ENCODE assay signal across 8 cellular contexts in the genomic region with DNA sequence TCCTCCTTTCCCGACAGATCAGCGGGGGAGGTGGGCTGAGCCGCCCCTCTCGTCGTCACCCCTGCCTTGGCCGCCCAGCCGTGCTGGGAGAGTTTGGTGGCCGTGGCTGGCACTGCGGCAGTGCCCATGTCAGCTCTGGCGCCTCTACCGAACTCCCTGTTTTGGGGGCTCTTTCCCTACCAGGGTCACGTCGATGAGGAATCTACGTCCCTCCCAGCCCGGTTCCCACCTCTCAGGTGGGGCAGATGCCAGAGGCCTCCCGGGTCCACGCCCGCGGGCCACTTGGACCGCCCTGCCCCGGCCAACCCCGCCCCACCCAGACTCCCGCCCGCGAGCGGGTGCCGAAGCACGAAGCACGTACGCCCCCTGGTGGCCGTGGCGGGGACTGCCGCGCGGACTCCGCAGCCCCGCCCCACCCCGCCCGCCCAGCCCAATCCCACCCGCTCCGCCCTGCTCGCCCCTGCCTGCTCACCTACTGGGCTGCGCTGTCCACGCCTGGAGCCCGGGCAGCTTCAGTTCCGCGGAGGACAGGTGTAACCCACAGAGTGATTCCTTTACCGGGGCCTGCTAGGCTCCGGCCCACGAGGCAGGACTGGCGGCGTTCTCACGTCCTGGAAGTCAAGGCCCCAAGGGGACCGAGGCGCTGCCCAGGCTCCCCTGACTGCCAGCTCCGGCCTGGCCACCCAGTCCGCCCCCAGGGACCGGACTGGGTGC.
DNase-seq lines count a peak whose midpoint lies in the region; ATAC-seq and TF ChIP-seq lines count a peak whose summit lies in the region.

No MANE protein-coding gene starts in this region.

- H3K4me1 ChIP-seq in thyroid gland = peaks cover 22 to 27% of the 10 kb centered on the region in 2 donors

- peak; percentile 65 for ATAC-seq in GM21825 (IDR thresholded peaks at IDR 0.05; ENCODE audit: unreplicated experiment)

- TF ChIP-seq POLR2A in thyroid gland (IDR thresholded peaks at IDR 0.05) = no peak

- H3K27ac Mint-ChIP-seq in activated naive CD4-positive, alpha-beta T cell treated with anti-CD3 and anti-CD28 coated beads, Interleukin-2, amount 50 U/mL, for 24 hours = no peak overlapping the region
- peak overlapping the region; percentile 78 for H3K27ac Mint-ChIP-seq in osteocyte (ENCODE audit: unreplicated experiment)

- no peaks in the 10 kb centered on the region for H3K9me3 Mint-ChIP-seq in activated naive CD4-positive, alpha-beta T cell treated with anti-CD3 and anti-CD28 coated beads, Interleukin-2, amount 50 U/mL, for 24 hours
- H3K9me3 Mint-ChIP-seq in osteocyte (ENCODE audit: unreplicated experiment) = no peaks in the 10 kb centered on the region

- peak overlapping the region in 2 of 3 donors; percentile 16 to 75 for H3K4me3 ChIP-seq in thyroid gland (replicated peaks in 1 of 3)

- peak overlapping the region; percentile 90 for H3K4me3 Mint-ChIP-seq in activated naive CD4-positive, alpha-beta T cell treated with anti-CD3 and anti-CD28 coated beads, Interleukin-2, amount 50 U/mL, for 24 hours
- peak overlapping the region; percentile 93 for H3K4me3 Mint-ChIP-seq in osteocyte (ENCODE audit: unreplicated experiment)

- H3K4me1 Mint-ChIP-seq in activated naive CD4-positive, alpha-beta T cell treated with anti-CD3 and anti-CD28 coated beads, Interleukin-2, amount 50 U/mL, for 24 hours = peaks cover 16% of the 10 kb centered on the region
- H3K4me1 Mint-ChIP-seq in osteocyte (ENCODE audit: unreplicated experiment) = peaks cover 30% of the 10 kb centered on the region

- H3K36me3 ChIP-seq in thyroid gland = no peaks in the 10 kb centered on the region

- WGBS in thyroid gland, 2 donors = 0 to 7% methylated on average over 7 to 9 of the region's 58 CpGs

- DNase-seq in EL = peak; percentile 67
- DNase-seq in Kasumi-1 (lab: John Stamatoyannopoulos, UW) = peak; percentile 66 to 74
- DNase-seq in SK-MEL-5 (ENCODE audit: low read depth, low spot score) = peak; percentile 78
- peak; percentile 65 to 97 (median 90) for DNase-seq in head of caudate nucleus
- peak; percentile 97 for DNase-seq in osteocyte (ENCODE audit: extremely low spot score, unreplicated experiment)
- DNase-seq in thyroid gland = peak; percentile 90

- H3K27ac ChIP-seq in thyroid gland = peak overlapping the region; percentile 34 to 67 (median 49)

- H3K27me3 Mint-ChIP-seq in activated naive CD4-positive, alpha-beta T cell treated with anti-CD3 and anti-CD28 coated beads, Interleukin-2, amount 50 U/mL, for 24 hours = no peaks in the 10 kb centered on the region
- no peaks in the 10 kb centered on the region for H3K27me3 Mint-ChIP-seq in osteocyte (ENCODE audit: unreplicated experiment)

- no peaks in the 10 kb centered on the region for H3K36me3 Mint-ChIP-seq in activated naive CD4-positive, alpha-beta T cell treated with anti-CD3 and anti-CD28 coated beads, Interleukin-2, amount 50 U/mL, for 24 hours
- H3K36me3 Mint-ChIP-seq in osteocyte (ENCODE audit: unreplicated experiment) = peaks cover 10% of the 10 kb centered on the region

- intact Hi-C loops in head of caudate nucleus (cut with DNase I) = loop anchor here (5.0 kb wide), 3 partner anchors 127 to 187 kb away; partner anchors contain the start of gene UBE2H
- intact Hi-C loops in thyroid gland (cut with DNase I) = loop anchor here (5.0 kb wide), 2 partner anchors 127 to 187 kb away; partner anchors contain the start of gene UBE2H

- TF ChIP-seq CTCF in osteocyte (IDR thresholded peaks at IDR 0.05) = peak; percentile 94
- peak; percentile 47 to 100 (median 75) for TF ChIP-seq CTCF in thyroid gland (IDR thresholded peaks at IDR 0.05)

- no peaks in the 10 kb centered on the region for H3K9me3 ChIP-seq in thyroid gland

- in situ Hi-C loops in SK-MEL-5 (cut with HindIII; ENCODE audit: low pct_unique_long_range_greater_than_20kb, low sequenced_read_pairs) = no loop called here

- no peaks in the 10 kb centered on the region for H3K27me3 ChIP-seq in thyroid gland

Comparison
In these comparisons a context has a peak if more than half of its experiments do, and no peak if none do; other contexts are left out.
1. Peak in every context shown above with its lines: DNase-seq, ATAC-seq, H3K4me3 ChIP-seq and H3K27ac ChIP-seq.